In genomic region chr13:42355118-42355840, GRCh38 we compare ENCODE assay signal across 8 cellular contexts.
A peak's percentile ranks its signal among the peaks of the same experiment; 100 is the strongest.
DNase-seq lines count a peak whose midpoint lies in the region; ATAC-seq and TF ChIP-seq lines count a peak whose summit lies in the region.

No MANE protein-coding gene starts in this region.

- intact Hi-C loops in A673 (cut with micrococcal nuclease; ENCODE audit: unreplicated experiment) (no loop called here), natural killer cell (cut with micrococcal nuclease) (loop anchor here (10.0 kb wide), 1 partner anchor 120 kb away; no protein-coding TSS in a partner anchor), breast epithelium (cut with DNase I; ENCODE audit: low total_unique reads) (no loop called here)
- intact Hi-C loops in activated T-helper 1 cell treated with anti-CD3 and anti-CD28 coated beads, Interleukin-12 subunit alpha, Interleukin-12 subunit beta, Interleukin-2, Interleukin-4 antibody, amounts not matched to agents 30 ng/mL and 10 ng/mL and 1 ng/mL, durations not matched to agents 14 hours and 24 hours and 36 hours (cut with micrococcal nuclease) = no loop called here

- CTCF ChIA-PET in A673 (lab: Charles Lee) = no interaction called here

- ATAC-seq in natural killer cell (peak in 2 of 3 donors; percentile 35 to 61), GM19324 (IDR thresholded peaks at IDR 0.05; ENCODE audit: low FRiP score, unreplicated experiment) (no peak), HG03439 (IDR thresholded peaks at IDR 0.05; ENCODE audit: unreplicated experiment) (no peak)

- H3K4me1 ChIP-seq in A673 (ENCODE audit: insufficient read depth, low read length, poor library complexity, severe bottlenecking) (peaks cover 15% of the 10 kb centered on the region), breast epithelium (no peaks in the 10 kb centered on the region)

- peak overlapping the region; percentile 32 for H3K27ac ChIP-seq in A673 (ENCODE audit: low read depth, low read length, poor library complexity, severe bottlenecking)
- no peak overlapping the region for H3K27ac ChIP-seq in breast epithelium

- peak; percentile 13 for DNase-seq in A673 (ENCODE audit: low spot score)
- peak; percentile 45 for DNase-seq in T follicular helper cell (ENCODE audit: low read depth)
- no peak for DNase-seq in activated T-helper 1 cell treated with anti-CD3 and anti-CD28 coated beads, Interleukin-12 subunit alpha, Interleukin-12 subunit beta, Interleukin-2, Interleukin-4 antibody, amounts not matched to agents 30 ng/mL and 10 ng/mL and 1 ng/mL, durations not matched to agents 14 hours and 24 hours and 36 hours (ENCODE audit: low spot score)
- no peak for DNase-seq in natural killer cell
- no peak for DNase-seq in NCI-H128 (lab: John Stamatoyannopoulos, UW; ENCODE audit: unreplicated experiment)
- DNase-seq in breast epithelium (ENCODE audit: low spot score in 2 of 2) = no peak

- H3K4me3 ChIP-seq in A673 (ENCODE audit: low read depth, low read length, poor library complexity, severe bottlenecking) (no peak overlapping the region), breast epithelium (no peak overlapping the region)

- no peaks in the 10 kb centered on the region for H3K27me3 ChIP-seq in A673 (replicated peaks; ENCODE audit: insufficient read depth, low read depth, low read length, poor library complexity)
- H3K27me3 ChIP-seq in breast epithelium = no peaks in the 10 kb centered on the region

- H3K36me3 ChIP-seq in A673 (ENCODE audit: insufficient read depth, low read length, poor library complexity, severe bottlenecking) = no peaks in the 10 kb centered on the region
- H3K36me3 ChIP-seq in breast epithelium = no peaks in the 10 kb centered on the region

- no peak for TF ChIP-seq POLR2A in breast epithelium (IDR thresholded peaks at IDR 0.05)

- peaks cover 60% of the 10 kb centered on the region for H3K4me1 Mint-ChIP-seq in activated T-helper 1 cell treated with anti-CD3 and anti-CD28 coated beads, Interleukin-12 subunit alpha, Interleukin-12 subunit beta, Interleukin-2, Interleukin-4 antibody, amounts not matched to agents 30 ng/mL and 10 ng/mL and 1 ng/mL, durations not matched to agents 14 hours and 24 hours and 36 hours (ENCODE audit: low read depth)
- H3K4me1 Mint-ChIP-seq in natural killer cell = peaks cover 15 to 20% of the 10 kb centered on the region in 2 donors

- H3K36me3 Mint-ChIP-seq in activated T-helper 1 cell treated with anti-CD3 and anti-CD28 coated beads, Interleukin-12 subunit alpha, Interleukin-12 subunit beta, Interleukin-2, Interleukin-4 antibody, amounts not matched to agents 30 ng/mL and 10 ng/mL and 1 ng/mL, durations not matched to agents 14 hours and 24 hours and 36 hours (ENCODE audit: low read depth) = peaks cover 9% of the 10 kb centered on the region
- no peaks in the 10 kb centered on the region for H3K36me3 Mint-ChIP-seq in natural killer cell

- H3K9me3 ChIP-seq in A673 (ENCODE audit: low read depth, low read length, poor library complexity, severe bottlenecking) = no peaks in the 10 kb centered on the region
- no peaks in the 10 kb centered on the region for H3K9me3 ChIP-seq in breast epithelium

- POLR2A ChIA-PET in A673 (lab: Charles Lee; ENCODE audit: low non-redundant PET) = no interaction called here

- peaks cover 6% of the 10 kb centered on the region for H3K9me3 Mint-ChIP-seq in activated T-helper 1 cell treated with anti-CD3 and anti-CD28 coated beads, Interleukin-12 subunit alpha, Interleukin-12 subunit beta, Interleukin-2, Interleukin-4 antibody, amounts not matched to agents 30 ng/mL and 10 ng/mL and 1 ng/mL, durations not matched to agents 14 hours and 24 hours and 36 hours
- no peaks in the 10 kb centered on the region for H3K9me3 Mint-ChIP-seq in natural killer cell

- H3K27me3 Mint-ChIP-seq in activated T-helper 1 cell treated with anti-CD3 and anti-CD28 coated beads, Interleukin-12 subunit alpha, Interleukin-12 subunit beta, Interleukin-2, Interleukin-4 antibody, amounts not matched to agents 30 ng/mL and 10 ng/mL and 1 ng/mL, durations not matched to agents 14 hours and 24 hours and 36 hours (ENCODE audit: insufficient read depth) = peaks cover 1% of the 10 kb centered on the region
- H3K27me3 Mint-ChIP-seq in natural killer cell (ENCODE audit: low read depth in 2 of 2) = no peaks in the 10 kb centered on the region

- peak overlapping the region; percentile 72 for H3K4me3 Mint-ChIP-seq in activated T-helper 1 cell treated with anti-CD3 and anti-CD28 coated beads, Interleukin-12 subunit alpha, Interleukin-12 subunit beta, Interleukin-2, Interleukin-4 antibody, amounts not matched to agents 30 ng/mL and 10 ng/mL and 1 ng/mL, durations not matched to agents 14 hours and 24 hours and 36 hours
- H3K4me3 Mint-ChIP-seq in natural killer cell = no peak overlapping the region

- BruUV-seq in A673 (replicated peaks; lab: Mats Ljungman, UMichigan) = no TSS peak

- no peak for TF ChIP-seq CTCF in A673 (conservative IDR thresholded peaks at IDR 0.05; ENCODE audit: low read depth, low read length)
- no peak for TF ChIP-seq CTCF in natural killer cell (IDR thresholded peaks at IDR 0.05)
- no peak for TF ChIP-seq CTCF in breast epithelium (IDR thresholded peaks at IDR 0.05)

- peak overlapping the region; percentile 99 for H3K27ac Mint-ChIP-seq in activated T-helper 1 cell treated with anti-CD3 and anti-CD28 coated beads, Interleukin-12 subunit alpha, Interleukin-12 subunit beta, Interleukin-2, Interleukin-4 antibody, amounts not matched to agents 30 ng/mL and 10 ng/mL and 1 ng/mL, durations not matched to agents 14 hours and 24 hours and 36 hours
- peak overlapping the region; percentile 55 to 71 for H3K27ac Mint-ChIP-seq in natural killer cell

Comparison
In these comparisons a context has a peak if more than half of its experiments do, and no peak if none do; other contexts are left out.
1. DNase-seq: peak in A673 (single experiment) and T follicular helper cell (single experiment); none in activated T-helper 1 cell treated with anti-CD3 and anti-CD28 coated beads, Interleukin-12 subunit alpha, Interleukin-12 subunit beta, Interleukin-2, Interleukin-4 antibody, amounts not matched to agents 30 ng/mL and 10 ng/mL and 1 ng/mL, durations not matched to agents 14 hours and 24 hours and 36 hours (single experiment), natural killer cell (single experiment), NCI-H128 (single experiment) and breast epithelium (0 of 2).
2. ATAC-seq: peak in natural killer cell (2 of 3); none in GM19324 (single experiment) and HG03439 (single experiment).